ENCODE assay signal across 16 cellular contexts in genomic region chr2:109196081-109196875, GRCh38.
DNase-seq lines count a peak whose midpoint lies in the region; ATAC-seq and TF ChIP-seq lines count a peak whose summit lies in the region.
"Had no signal": no experiment of that assay in that cellular context is flagged by ENCODE, and none has a peak within 500 bp of the region (broad histone marks: within the 10 kb centered on the region; RNA-seq: fewer than 3 reads in every experiment).

No MANE protein-coding gene starts in this region.

- no peak overlapping the region for H3K9ac ChIP-seq in H9 (ENCODE audit: extremely low read depth, insufficient read length, low read length)
- peak overlapping the region in 1 of 3 donors; percentile 76 for H3K9ac ChIP-seq in skeletal muscle tissue (ENCODE audit: low read depth in 1 of 3, low read length in 3 of 3)

- H3K27ac Mint-ChIP-seq in H9 (no peak overlapping the region), brain (peak overlapping the region in 3 of 5 experiments; percentile 41 to 93 (median 59))
- H3K27ac Mint-ChIP-seq: CD8-positive, alpha-beta memory T cell had no signal

- H2BK15ac ChIP-seq in H9 (ENCODE audit: low read depth, low read length) = no peak overlapping the region

- H3K27ac ChIP-seq in H9 (ENCODE audit: insufficient read length, low read depth, low read length) = no peak overlapping the region
- peak overlapping the region; percentile 81 for H3K27ac ChIP-seq in skeletal muscle tissue (ENCODE audit: low read depth, low read length)
- no peak overlapping the region for H3K27ac ChIP-seq in testis
- H3K27ac ChIP-seq: RWPE1, SK-N-MC had no signal

- H3K4me2 ChIP-seq in H9 (ENCODE audit: insufficient read depth, insufficient read length, low read length) = no peak overlapping the region

- H3K4me3 ChIP-seq in skeletal muscle tissue (ENCODE audit: low read length in 3 of 3) = peak overlapping the region in 1 of 3 donors; percentile 28
- H3K4me3 ChIP-seq in testis = no peak overlapping the region
- H3K4me3 ChIP-seq: SK-N-MC had no signal

- H3K27me3 ChIP-seq in H9 (ENCODE audit: insufficient read depth, low read length) = no peaks in the 10 kb centered on the region
- no peaks in the 10 kb centered on the region for H3K27me3 ChIP-seq in skeletal muscle tissue (ENCODE audit: control insufficient read depth in 3 of 3, insufficient read depth in 3 of 3, low read length in 3 of 3)
- no peaks in the 10 kb centered on the region for H3K27me3 ChIP-seq in testis
- H3K27me3 ChIP-seq: BE2C had no signal

- H3K9me3 Mint-ChIP-seq in H9 (peaks cover 0 to 4% of the 10 kb centered on the region in 2 experiments; a peak in 1 of 5 replicates), brain (peaks cover 0 to 2% (median 0%) of the 10 kb centered on the region in 5 experiments)
- H3K9me3 Mint-ChIP-seq: CD8-positive, alpha-beta memory T cell had no signal

- H3K4me1 ChIP-seq in H9 (ENCODE audit: insufficient read depth, low read length) = no peaks in the 10 kb centered on the region
- peaks cover 49 to 67% (median 58%) of the 10 kb centered on the region in 3 donors for H3K4me1 ChIP-seq in skeletal muscle tissue (ENCODE audit: control insufficient read depth in 3 of 3, insufficient read depth in 3 of 3, low read length in 3 of 3)
- peaks cover 4% of the 10 kb centered on the region for H3K4me1 ChIP-seq in testis
- H3K4me1 ChIP-seq: BE2C had no signal

- H3K23ac ChIP-seq in H9 (ENCODE audit: insufficient read length, low read depth, low read length) = no peak overlapping the region

- H3K4ac ChIP-seq in H9 (ENCODE audit: low read depth, low read length) = no peak overlapping the region

- H3K18ac ChIP-seq in H9 (ENCODE audit: insufficient read length, low read depth, low read length) = no peak overlapping the region

- H3K9me3 ChIP-seq in H9 (ENCODE audit: control insufficient read depth, low read depth, low read length) (no peaks in the 10 kb centered on the region), skeletal muscle tissue (ENCODE audit: control insufficient read depth in 3 of 3, low read length in 3 of 3) (no peaks in the 10 kb centered on the region), testis (no peaks in the 10 kb centered on the region)
- H3K9me3 ChIP-seq: BE2C had no signal

- no peaks in the 10 kb centered on the region for H3K23me2 ChIP-seq in H9 (ENCODE audit: insufficient read length, low read depth, low read length, poor library complexity, severe bottlenecking)

- DNase-seq in H9 = peak; percentile 25
- no peak for DNase-seq in left ventricle myocardium superior
- no peak for DNase-seq in SIG-M5 treated with dmso at 0.1 percent for 504 hours (lab: John Stamatoyannopoulos, UW; ENCODE audit: unreplicated experiment)
- DNase-seq in testis = no peak
- DNase-seq: BE2C; CD8-positive, alpha-beta memory T cell; IMR-90; NCI-H1436 treated with DMSO at 0.1 percent for 48 hours; NCI-H2227 treated with DMSO at 0.1 percent for 48 hours; NCI-H524 treated with DMSO at 0.1 percent for 48 hours had no signal

- no peak overlapping the region for H2AK5ac ChIP-seq in H9 (ENCODE audit: insufficient read length, low read length)

- H3K79me1 ChIP-seq in H9 (ENCODE audit: insufficient read depth, low read depth, low read length, poor library complexity, severe bottlenecking) = no peaks in the 10 kb centered on the region

- WGBS in H9 (ENCODE audit: extremely low coverage, insufficient read length, low lambda C conversion rate) = no CpG with 5 or more reads among the region's 19 CpGs
- WGBS in testis, 2 donors = 90 to 93% methylated on average over 10 to 19 of the region's 19 CpGs

- intact Hi-C loops in left ventricle myocardium superior (cut with micrococcal nuclease) (no loop called here), testis (cut with DNase I; ENCODE audit: low total_unique reads) (no loop called here)

- no peak overlapping the region for H4K5ac ChIP-seq in H9 (ENCODE audit: insufficient read length, low read depth, low read length)

- H3K4me3 Mint-ChIP-seq in H9 = no peak overlapping the region
- H3K4me3 Mint-ChIP-seq in brain = no peak overlapping the region
- H3K4me3 Mint-ChIP-seq: CD8-positive, alpha-beta memory T cell had no signal

- no peak overlapping the region for H3K56ac ChIP-seq in H9 (ENCODE audit: insufficient read length, low read depth, low read length)

- ATAC-seq in left ventricle myocardium superior (peak; percentile 23), SK-N-SH treated with all-trans-retinoic acid at 6 μM for 48 hours (no peak), GM21786 (IDR thresholded peaks at IDR 0.05; ENCODE audit: unreplicated experiment) (no peak)

- no peak overlapping the region; the same call in 1 of the 2 replicates for H3K14ac ChIP-seq in H9 (ENCODE audit: insufficient read depth, low read length)

- H2BK12ac ChIP-seq in H9 (ENCODE audit: insufficient read length, low read depth, low read length) = no peak overlapping the region

- H3K36me3 Mint-ChIP-seq in H9 (ENCODE audit: insufficient read depth in 1 of 3, low read depth in 3 of 3) (no peaks in the 10 kb centered on the region), brain (no peaks in the 10 kb centered on the region)
- H3K36me3 Mint-ChIP-seq: CD8-positive, alpha-beta memory T cell had no signal

- H3K79me2 ChIP-seq in H9 (ENCODE audit: insufficient read depth, low read length) = no peaks in the 10 kb centered on the region

- no peak for TF ChIP-seq CTCF in H9 (conservative IDR thresholded peaks at IDR 0.05)
- no peak for TF ChIP-seq CTCF in brain (conservative IDR thresholded peaks at IDR 0.05)
- no peak for TF ChIP-seq CTCF in testis (IDR thresholded peaks at IDR 0.05)

- no peak overlapping the region for H3T11ph ChIP-seq in H9 (ENCODE audit: low read length)

- no peak overlapping the region for H2AFZ ChIP-seq in H9 (ENCODE audit: low read length)

- no peaks in the 10 kb centered on the region for H3K36me3 ChIP-seq in skeletal muscle tissue (ENCODE audit: control insufficient read depth in 3 of 3, insufficient read depth in 3 of 3, low read length in 3 of 3)
- no peaks in the 10 kb centered on the region for H3K36me3 ChIP-seq in testis (ENCODE audit: low read depth, missing control alignments)
- H3K36me3 ChIP-seq: BE2C had no signal

- no peak overlapping the region for H2BK120ac ChIP-seq in H9 (ENCODE audit: low read depth, low read length, poor library complexity, severe bottlenecking)

- no peak overlapping the region for H4K91ac ChIP-seq in H9 (ENCODE audit: insufficient read length, low read depth, low read length)

- peaks cover 4 to 6% of the 10 kb centered on the region in 2 experiments for H3K4me1 Mint-ChIP-seq in H9
- peaks cover 75% of the 10 kb centered on the region for H3K4me1 Mint-ChIP-seq in brain

- peaks cover 3% of the 10 kb centered on the region for H4K20me1 ChIP-seq in H9 (ENCODE audit: control insufficient read depth, insufficient read depth, insufficient read length)

- no peak overlapping the region for H4K8ac ChIP-seq in H9 (replicated peaks; ENCODE audit: insufficient read length, low read depth, low read length)

- H2BK20ac ChIP-seq in H9 (ENCODE audit: low read depth, low read length, poor library complexity, severe bottlenecking) = no peak overlapping the region

- no peaks in the 10 kb centered on the region for H3K27me3 Mint-ChIP-seq in H9 (ENCODE audit: low read depth)
- H3K27me3 Mint-ChIP-seq in brain = no peaks in the 10 kb centered on the region

- TF ChIP-seq POLR2A in testis (IDR thresholded peaks at IDR 0.05) = no peak

- H2BK5ac ChIP-seq in H9 (ENCODE audit: insufficient read length, low read length) = no peak overlapping the region

TF ChIP-seq in SK-N-SH treated with all-trans-retinoic acid at 6 μM for 48 hours, 23 proteins besides CTCF, POLR2A, EP300 and RAD21 (continues in another document):
- TF ChIP-seq GLIS3 (CRISPR knock-in tag; IDR thresholded peaks at IDR 0.05) (no peak), POU6F1 (CRISPR knock-in tag; IDR thresholded peaks at IDR 0.05; ENCODE audit: borderline replicate concordance, low read depth) (no peak), CREB5 (CRISPR knock-in tag; IDR thresholded peaks at IDR 0.05; ENCODE audit: low read depth) (no peak), ZFP30 (CRISPR knock-in tag; IDR thresholded peaks at IDR 0.05) (no peak), ZC3H10 (CRISPR knock-in tag; IDR thresholded peaks at IDR 0.05) (no peak), BACH2 (CRISPR knock-in tag; IDR thresholded peaks at IDR 0.05; ENCODE audit: borderline replicate concordance) (no peak), ZNF565 (CRISPR knock-in tag; conservative IDR thresholded peaks at IDR 0.05; ENCODE audit: low read depth) (no peak)

Comparison
In these comparisons a context has a peak if more than half of its experiments do, and no peak if none do; other contexts are left out.
1. H3K27ac Mint-ChIP-seq: peak in brain (3 of 5); none in H9 (0 of 3).